24 cellular contexts compared by ENCODE assay signal in genomic region chr1:82143108-82143833, GRCh38.
A peak's percentile ranks its signal among the peaks of the same experiment; 100 is the strongest.
DNase-seq lines count a peak whose midpoint lies in the region; ATAC-seq, FAIRE-seq and TF ChIP-seq lines count a peak whose summit lies in the region.
"Had no signal": no experiment of that assay in that cellular context is flagged by ENCODE, and none has a peak within 500 bp of the region (broad histone marks: within the 10 kb centered on the region; RNA-seq: fewer than 3 reads in every experiment).

No MANE protein-coding gene starts in this region.

- H3K27ac Mint-ChIP-seq in stimulated activated naive CD8-positive, alpha-beta T cell treated with anti-CD3 and anti-CD28 coated beads, Interleukin-15, amount 100 ng/mL, for 72 hours, result no peak overlapping the region
- H3K27ac Mint-ChIP-seq: CD4-positive, alpha-beta memory T cell; T-cell had no signal

- H3K4me3 ChIP-seq in vagina, result no peak overlapping the region
- H3K4me3 ChIP-seq: MG63 had no signal

- no peaks in the 10 kb centered on the region for H3K27me3 Mint-ChIP-seq in stimulated activated naive CD8-positive, alpha-beta T cell treated with anti-CD3 and anti-CD28 coated beads, Interleukin-15, amount 100 ng/mL, for 72 hours
- H3K27me3 Mint-ChIP-seq: CD4-positive, alpha-beta memory T cell; T-cell had no signal

- TF ChIP-seq POLR2A in GM12891 (IDR thresholded peaks at IDR 0.05; ENCODE audit: low read depth, low read length) (no peak), vagina (IDR thresholded peaks at IDR 0.05) (no peak)

- no peak overlapping the region for H3K4me3 Mint-ChIP-seq in stimulated activated naive CD8-positive, alpha-beta T cell treated with anti-CD3 and anti-CD28 coated beads, Interleukin-15, amount 100 ng/mL, for 72 hours
- H3K4me3 Mint-ChIP-seq: CD4-positive, alpha-beta memory T cell; T-cell had no signal

- no peaks in the 10 kb centered on the region for H3K4me1 Mint-ChIP-seq in stimulated activated naive CD8-positive, alpha-beta T cell treated with anti-CD3 and anti-CD28 coated beads, Interleukin-15, amount 100 ng/mL, for 72 hours
- H3K4me1 Mint-ChIP-seq: CD4-positive, alpha-beta memory T cell; T-cell had no signal

- no peak for FAIRE-seq in GM12891 (lab: Jason Lieb, UNC)
- FAIRE-seq: GM18507, RCC 7860 had no signal

- intact Hi-C loops in vagina (cut with DNase I), result no loop called here

- H3K9me3 Mint-ChIP-seq in stimulated activated naive CD8-positive, alpha-beta T cell treated with anti-CD3 and anti-CD28 coated beads, Interleukin-15, amount 100 ng/mL, for 72 hours, result peaks cover 5 to 8% of the 10 kb centered on the region in 2 donors

- H3K36me3 ChIP-seq in vagina, result no peaks in the 10 kb centered on the region
- H3K36me3 ChIP-seq: MG63 had no signal

- TF ChIP-seq CTCF in foreskin keratinocyte (conservative IDR thresholded peaks at IDR 0.05), result no peak
- TF ChIP-seq CTCF in vagina (IDR thresholded peaks at IDR 0.05), result no peak

- peaks cover 3% of the 10 kb centered on the region for H3K4me1 ChIP-seq in foreskin keratinocyte
- no peaks in the 10 kb centered on the region for H3K4me1 ChIP-seq in vagina

- H3K27me3 ChIP-seq in foreskin keratinocyte, result no peaks in the 10 kb centered on the region
- H3K27me3 ChIP-seq in vagina, result no peaks in the 10 kb centered on the region
- H3K27me3 ChIP-seq: MG63 had no signal

- H3K27ac ChIP-seq in foreskin keratinocyte (no peak overlapping the region), vagina (no peak overlapping the region)

- DNase-seq in stimulated activated naive CD8-positive, alpha-beta T cell treated with anti-CD3 and anti-CD28 coated beads, Interleukin-15, Interleukin-2, amounts not matched to agents 100 U/mL and 50 U/mL, for 24 hours, result no peak
- no peak for DNase-seq in stimulated activated naive CD8-positive, alpha-beta T cell treated with anti-CD3 and anti-CD28 coated beads, Interleukin-15, amount 100 ng/mL, for 72 hours
- DNase-seq in NCI-H69 (lab: John Stamatoyannopoulos, UW) (peak; percentile 3), foreskin keratinocyte (no peak), GM12891 (ENCODE audit: insufficient read length, low spot score) (no peak), vagina (ENCODE audit: extremely low spot score in 2 of 2) (no peak), NCI-H128 (lab: John Stamatoyannopoulos, UW; ENCODE audit: unreplicated experiment) (no peak)
- DNase-seq: 8988T; Calu3; CD4-positive, alpha-beta memory T cell; DMS79; IMR-90; Karpas-422; MG63; NCI-H1417; NCI-H187 treated with DMSO at 0.1 percent for 48 hours; NCI-H446; NCI-H748 treated with DMSO at 0.1 percent for 48 hours; SHP77; SK-N-SH; T-cell had no signal

- peak; percentile 19 for ATAC-seq in stimulated activated naive CD8-positive, alpha-beta T cell treated with anti-CD3 and anti-CD28 coated beads, Interleukin-15, Interleukin-2, amounts not matched to agents 100 U/mL and 50 U/mL, for 24 hours
- ATAC-seq in stimulated activated naive CD8-positive, alpha-beta T cell treated with anti-CD3 and anti-CD28 coated beads, Interleukin-15, amount 100 ng/mL, for 72 hours, result no peak
- ATAC-seq in foreskin keratinocyte (peak; percentile 42), HG02938 (IDR thresholded peaks at IDR 0.05; ENCODE audit: unreplicated experiment) (no peak)
- ATAC-seq: T-cell had no signal

- H3K9me3 ChIP-seq in vagina, result no peaks in the 10 kb centered on the region
- H3K9me3 ChIP-seq: MG63, SK-N-SH had no signal

TF ChIP-seq in GM12891, 5 proteins besides CTCF, POLR2A, EP300 and RAD21:
- TF ChIP-seq SPI1 (IDR thresholded peaks at IDR 0.05; ENCODE audit: low read depth, low read length), result no peak
- no peak for TF ChIP-seq TAF1 (IDR thresholded peaks at IDR 0.05; ENCODE audit: low read depth, low read length)
- TF ChIP-seq POLR2AphosphoS5 (IDR thresholded peaks at IDR 0.05; ENCODE audit: low read depth, low read length), result no peak

Comparison
In these comparisons a context has a peak if more than half of its experiments do, and no peak if none do; other contexts are left out.
1. ATAC-seq: peak in stimulated activated naive CD8-positive, alpha-beta T cell treated with anti-CD3 and anti-CD28 coated beads, Interleukin-15, Interleukin-2, amounts not matched to agents 100 U/mL and 50 U/mL, for 24 hours (single experiment) and foreskin keratinocyte (single experiment); none in stimulated activated naive CD8-positive, alpha-beta T cell treated with anti-CD3 and anti-CD28 coated beads, Interleukin-15, amount 100 ng/mL, for 72 hours (single experiment) and HG02938 (single experiment).